4 cellular contexts compared by ENCODE assay signal in the genomic region with DNA sequence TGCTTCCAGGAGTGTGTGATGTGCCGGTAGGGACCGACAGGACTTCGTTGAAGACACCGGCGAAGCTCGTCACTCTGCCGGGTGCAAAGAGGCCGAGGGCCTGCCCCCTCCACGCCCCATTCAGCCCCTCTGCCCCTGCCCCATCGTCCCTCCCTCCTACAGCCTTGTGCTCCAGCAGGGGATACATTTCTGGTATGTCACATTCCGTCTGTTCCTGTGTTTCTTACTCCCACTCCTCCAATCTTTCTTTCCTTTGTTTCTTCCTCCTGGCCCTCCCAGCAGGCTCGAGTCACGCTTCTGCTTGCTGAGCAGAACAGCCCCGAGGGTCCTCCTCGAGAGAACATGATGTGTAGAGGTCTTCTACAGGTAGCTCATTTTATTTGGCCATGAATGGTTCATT. TPM values are rescaled to one million over a fixed set of nuclear protein-coding genes. Genes with fewer than 3 reads are reported as not detected.
"Had no signal": no experiment of that assay in that cellular context is flagged by ENCODE, and none has a peak within 500 bp of the region (broad histone marks: within the 10 kb centered on the region; RNA-seq: fewer than 3 reads in every experiment).

Gene FAM236B (minus strand): TSS at position 101 of the 400 bp plus-strand sequence. CDS start 100 bp downstream, at position 1.

RNA-seq across cellular contexts. Expression of gene FAM236B, which starts in this region (rescaled TPM):
- total RNA-seq: LHCN-M2, M059J, MCF 10A, NCI-H460 had no signal
